ENCODE assay signal across 8 cellular contexts in the genomic region with DNA sequence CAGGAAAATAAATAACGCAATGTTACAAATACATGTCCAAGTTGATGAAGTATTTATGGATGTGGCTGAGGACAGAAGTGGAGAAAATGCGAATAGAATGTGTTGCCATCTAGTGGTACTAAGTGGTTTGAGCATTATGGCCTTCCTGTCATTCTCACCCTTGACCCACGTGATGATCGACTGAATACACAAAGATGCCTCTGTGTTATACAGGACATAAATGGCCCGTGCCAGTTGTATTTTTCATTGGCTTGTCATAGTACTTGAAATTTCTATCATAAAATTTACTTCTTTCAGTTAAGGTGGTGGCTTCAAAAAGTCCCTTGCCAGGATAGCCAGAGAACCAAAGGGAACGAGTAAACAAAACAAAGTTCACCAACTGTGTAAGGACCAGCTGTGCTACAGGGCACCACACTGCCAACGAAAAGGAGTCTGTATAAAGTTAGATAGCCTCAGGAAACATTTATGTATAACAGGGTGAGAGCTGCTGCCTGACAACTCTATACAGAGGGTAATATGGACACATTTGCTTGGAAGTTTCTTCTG.
A peak's percentile ranks its signal among the peaks of the same experiment; 100 is the strongest.
DNase-seq lines count a peak whose midpoint lies in the region; ATAC-seq, FAIRE-seq and TF ChIP-seq lines count a peak whose summit lies in the region.

No MANE protein-coding gene starts in this region.

- DNase-seq in D341Med (ENCODE audit: low spot score) (peak; percentile 63), GM19239 (ENCODE audit: insufficient read length, low spot score) (peak; percentile 46), NCI-H2227 (lab: John Stamatoyannopoulos, UW; ENCODE audit: unreplicated experiment) (peak; percentile 50), amniotic stem cell (lab: John Stamatoyannopoulos, UW) (peak; percentile 24), left ventricle myocardium inferior (no peak), sciatic nerve (ENCODE audit: low spot score) (no peak)
- no peak for DNase-seq in stimulated activated CD4-positive, alpha-beta T cell treated with anti-CD3 and anti-CD28 coated beads, Interleukin-2, amount 100 ng/mL, for 24 hours

- no peaks in the 10 kb centered on the region for H3K9me3 ChIP-seq in left ventricle myocardium inferior (replicated peaks)

- ATAC-seq in HG03135 (IDR thresholded peaks at IDR 0.05; ENCODE audit: unreplicated experiment) (peak; percentile 95), sciatic nerve (peak; percentile 77)

- no peaks in the 10 kb centered on the region for H3K27me3 ChIP-seq in left ventricle myocardium inferior (ENCODE audit: low read depth)

- intact Hi-C loops in left ventricle myocardium inferior (cut with micrococcal nuclease) = no loop called here
- intact Hi-C loops in sciatic nerve (cut with DNase I) = loop anchor here (10.0 kb wide), 1 partner anchor 752 kb away; no protein-coding TSS in a partner anchor

- no peaks in the 10 kb centered on the region for H3K4me1 ChIP-seq in left ventricle myocardium inferior

- no peaks in the 10 kb centered on the region for H3K36me3 ChIP-seq in left ventricle myocardium inferior

- peak; percentile 99 for FAIRE-seq in GM19239 (lab: Jason Lieb, UNC)

- no peak overlapping the region for H3K27ac ChIP-seq in left ventricle myocardium inferior (replicated peaks)

- H3K4me3 ChIP-seq in left ventricle myocardium inferior = no peak overlapping the region

- peak; percentile 65 for TF ChIP-seq CTCF in left ventricle myocardium inferior (IDR thresholded peaks at IDR 0.05; ENCODE audit: borderline replicate concordance)

Comparison
In these comparisons a context has a peak if more than half of its experiments do, and no peak if none do; other contexts are left out.
1. DNase-seq: peak in D341Med (single experiment), GM19239 (single experiment), NCI-H2227 (single experiment) and amniotic stem cell (single experiment); none in left ventricle myocardium inferior (single experiment), sciatic nerve (single experiment) and stimulated activated CD4-positive, alpha-beta T cell treated with anti-CD3 and anti-CD28 coated beads, Interleukin-2, amount 100 ng/mL, for 24 hours (0 of 2).